In genomic region chr17:34163681-34164080, GRCh38 we compare ENCODE assay signal across 9 cellular contexts.
DNase-seq lines count a peak whose midpoint lies in the region; ATAC-seq, FAIRE-seq and TF ChIP-seq lines count a peak whose summit lies in the region.
"Had no signal": no experiment of that assay in that cellular context is flagged by ENCODE, and none has a peak within 500 bp of the region (broad histone marks: within the 10 kb centered on the region; RNA-seq: fewer than 3 reads in every experiment).

No MANE protein-coding gene starts in this region.

- H3K36me3 ChIP-seq in heart left ventricle: no peaks in the 10 kb centered on the region

- H3K4me3 Mint-ChIP-seq in stimulated activated naive CD8-positive, alpha-beta T cell treated with anti-CD3 and anti-CD28 coated beads, Interleukin-15, amount 100 ng/mL, for 72 hours: no peak overlapping the region
- H3K4me3 Mint-ChIP-seq: activated naive CD8-positive, alpha-beta T cell treated with anti-CD3 and anti-CD28 coated beads, Interleukin-2, amount 10 ng/mL, durations not matched to agents 7 days and 5 days had no signal

- ATAC-seq in heart left ventricle (peak in 3 of 4 donors; percentile 65 to 77 (median 72)), GM18519 (IDR thresholded peaks at IDR 0.05; ENCODE audit: low FRiP score, unreplicated experiment) (no peak)
- ATAC-seq in stimulated activated naive CD8-positive, alpha-beta T cell treated with anti-CD3 and anti-CD28 coated beads, Interleukin-15, amount 100 ng/mL, for 72 hours: no peak

- peaks cover 0 to 7% (median 0%) of the 10 kb centered on the region in 12 donors for H3K4me1 ChIP-seq in heart left ventricle

- H3K27me3 Mint-ChIP-seq in stimulated activated naive CD8-positive, alpha-beta T cell treated with anti-CD3 and anti-CD28 coated beads, Interleukin-15, amount 100 ng/mL, for 72 hours: peaks cover 41% of the 10 kb centered on the region

- no peak overlapping the region for H3K4me3 ChIP-seq in heart left ventricle

- 28 to 36% (median 29%) methylated on average over 8 of the region's 8 CpGs for WGBS in heart left ventricle, 4 donors

- no peaks in the 10 kb centered on the region for H3K9me3 ChIP-seq in heart left ventricle

- H3K27ac Mint-ChIP-seq in stimulated activated naive CD8-positive, alpha-beta T cell treated with anti-CD3 and anti-CD28 coated beads, Interleukin-15, amount 100 ng/mL, for 72 hours: no peak overlapping the region
- H3K27ac Mint-ChIP-seq: activated naive CD8-positive, alpha-beta T cell treated with anti-CD3 and anti-CD28 coated beads, Interleukin-2, amount 10 ng/mL, durations not matched to agents 7 days and 5 days had no signal

- no peaks in the 10 kb centered on the region for H3K9me3 Mint-ChIP-seq in stimulated activated naive CD8-positive, alpha-beta T cell treated with anti-CD3 and anti-CD28 coated beads, Interleukin-15, amount 100 ng/mL, for 72 hours
- H3K9me3 Mint-ChIP-seq: activated naive CD8-positive, alpha-beta T cell treated with anti-CD3 and anti-CD28 coated beads, Interleukin-2, amount 10 ng/mL, durations not matched to agents 7 days and 5 days had no signal

- no peak for TF ChIP-seq POLR2A in heart left ventricle (IDR thresholded peaks at IDR 0.05)

- peak; percentile 26 to 60 (median 42) for TF ChIP-seq CTCF in heart left ventricle (IDR thresholded peaks at IDR 0.05)

- H3K27me3 ChIP-seq in heart left ventricle: peaks cover 0 to 51% (median 12%) of the 10 kb centered on the region in 9 donors

- no peaks in the 10 kb centered on the region for H3K4me1 Mint-ChIP-seq in stimulated activated naive CD8-positive, alpha-beta T cell treated with anti-CD3 and anti-CD28 coated beads, Interleukin-15, amount 100 ng/mL, for 72 hours

- intact Hi-C loops in heart left ventricle (cut with DNase I): loop anchor here in 7 of 10 donors (1.0 to 10.0 kb wide), 7 partner anchors 59 to 386 kb away; no protein-coding TSS in a partner anchor
- intact Hi-C loops in cardiac septum (cut with DNase I): loop anchor here (5.0 kb wide), 2 partner anchors 236 to 386 kb away; no protein-coding TSS in a partner anchor

- no peak overlapping the region for H3K27ac ChIP-seq in heart left ventricle

- FAIRE-seq in urothelium cell line (lab: Jason Lieb, UNC): no peak

- DNase-seq in heart left ventricle: peak in 1 of 5 donors; percentile 28
- DNase-seq in cardiac septum (ENCODE audit: low spot score): no peak
- DNase-seq in SK-N-DZ (ENCODE audit: low spot score): peak; percentile 22
- peak; percentile 67 for DNase-seq in hepatic stellate cell (ENCODE audit: low spot score)
- peak; percentile 46 for DNase-seq in urothelium cell line (ENCODE audit: low spot score)
- no peak for DNase-seq in germinal center (ENCODE audit: low spot score)
- DNase-seq in stimulated activated naive CD8-positive, alpha-beta T cell treated with anti-CD3 and anti-CD28 coated beads, Interleukin-15, amount 100 ng/mL, for 72 hours: no peak
- DNase-seq: activated naive CD8-positive, alpha-beta T cell treated with anti-CD3 and anti-CD28 coated beads, Interleukin-2, amount 10 ng/mL, durations not matched to agents 7 days and 5 days had no signal

Comparison
In these comparisons a context has a peak if more than half of its experiments do, and no peak if none do; other contexts are left out.
1. ATAC-seq: peak in heart left ventricle (3 of 4); none in GM18519 (single experiment) and stimulated activated naive CD8-positive, alpha-beta T cell treated with anti-CD3 and anti-CD28 coated beads, Interleukin-15, amount 100 ng/mL, for 72 hours (single experiment).
2. DNase-seq: peak in SK-N-DZ (single experiment), hepatic stellate cell (single experiment) and urothelium cell line (single experiment); none in cardiac septum (single experiment), germinal center (single experiment) and stimulated activated naive CD8-positive, alpha-beta T cell treated with anti-CD3 and anti-CD28 coated beads, Interleukin-15, amount 100 ng/mL, for 72 hours (0 of 2).